ENCODE assay signal across 19 cellular contexts in the genomic region with DNA sequence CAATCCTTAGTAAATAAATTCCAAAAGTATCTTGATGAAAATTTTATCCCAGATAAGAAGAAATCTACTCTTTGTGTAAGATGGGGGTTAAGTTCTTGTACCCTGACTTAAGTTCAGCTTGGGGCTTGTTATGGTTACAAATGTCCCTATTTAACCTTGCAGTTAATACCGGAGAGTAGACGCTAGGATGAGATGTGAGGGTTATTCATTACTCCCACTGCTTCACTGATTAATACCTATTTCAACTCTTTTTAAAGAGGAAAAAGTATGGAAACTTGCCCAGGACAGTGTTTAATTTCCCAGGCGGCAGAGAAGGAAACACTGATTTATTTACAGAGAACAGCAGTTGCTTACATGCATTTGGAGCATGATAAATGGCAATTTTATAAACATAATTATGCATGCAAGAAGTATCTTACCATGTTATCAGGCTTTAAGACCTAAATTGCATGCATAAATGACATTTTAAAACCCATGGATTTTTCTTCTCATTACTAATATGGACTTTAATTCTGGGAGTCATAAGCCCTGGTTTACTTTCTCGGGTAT.
A peak's percentile ranks its signal among the peaks of the same experiment; 100 is the strongest.
DNase-seq lines count a peak whose midpoint lies in the region; ATAC-seq, FAIRE-seq and TF ChIP-seq lines count a peak whose summit lies in the region.
"Had no signal": no experiment of that assay in that cellular context is flagged by ENCODE, and none has a peak within 500 bp of the region (broad histone marks: within the 10 kb centered on the region; RNA-seq: fewer than 3 reads in every experiment).

No MANE protein-coding gene starts in this region.

- H3K4me2 ChIP-seq in astrocyte (ENCODE audit: low read length): no peak overlapping the region

- no peaks in the 10 kb centered on the region for H3K9me3 Mint-ChIP-seq in astrocyte (ENCODE audit: unreplicated experiment)
- H3K9me3 Mint-ChIP-seq in nephron: no peaks in the 10 kb centered on the region
- H3K9me3 Mint-ChIP-seq in activated naive CD4-positive, alpha-beta T cell treated with anti-CD3 and anti-CD28 coated beads, Interleukin-2, amount 10 ng/mL, durations not matched to agents 7 days and 5 days: no peaks in the 10 kb centered on the region
- H3K9me3 Mint-ChIP-seq: CD8-positive, alpha-beta T cell had no signal

- peaks cover 2% of the 10 kb centered on the region for H3K36me3 Mint-ChIP-seq in astrocyte (ENCODE audit: low read depth, unreplicated experiment)
- H3K36me3 Mint-ChIP-seq in nephron (ENCODE audit: low read depth): no peaks in the 10 kb centered on the region
- no peaks in the 10 kb centered on the region for H3K36me3 Mint-ChIP-seq in activated naive CD4-positive, alpha-beta T cell treated with anti-CD3 and anti-CD28 coated beads, Interleukin-2, amount 10 ng/mL, durations not matched to agents 7 days and 5 days
- H3K36me3 Mint-ChIP-seq: CD8-positive, alpha-beta T cell had no signal

- H3K4me3 ChIP-seq in heart left ventricle (no peak overlapping the region), right atrium auricular region (no peak overlapping the region), astrocyte (ENCODE audit: insufficient read depth, low read depth, low read length) (no peak overlapping the region)
- H3K4me3 ChIP-seq: BLaER1 had no signal

- no peak overlapping the region for H3K4me3 Mint-ChIP-seq in astrocyte (ENCODE audit: unreplicated experiment)
- no peak overlapping the region for H3K4me3 Mint-ChIP-seq in nephron
- no peak overlapping the region for H3K4me3 Mint-ChIP-seq in activated naive CD4-positive, alpha-beta T cell treated with anti-CD3 and anti-CD28 coated beads, Interleukin-2, amount 10 ng/mL, durations not matched to agents 7 days and 5 days
- H3K4me3 Mint-ChIP-seq: CD8-positive, alpha-beta T cell; HFFc6 had no signal

- no peak overlapping the region for H3K27ac Mint-ChIP-seq in astrocyte (ENCODE audit: unreplicated experiment)
- H3K27ac Mint-ChIP-seq in nephron: peak overlapping the region in 2 of 3 experiments; percentile 43 to 75
- H3K27ac Mint-ChIP-seq in activated naive CD4-positive, alpha-beta T cell treated with anti-CD3 and anti-CD28 coated beads, Interleukin-2, amount 10 ng/mL, durations not matched to agents 7 days and 5 days: no peak overlapping the region
- H3K27ac Mint-ChIP-seq: CD8-positive, alpha-beta T cell; HFFc6 had no signal

- FAIRE-seq in astrocyte (lab: Jason Lieb, UNC): peak; percentile 5
- FAIRE-seq: HTR-8/SVneo had no signal

- no peaks in the 10 kb centered on the region for H3K36me3 ChIP-seq in heart left ventricle
- H3K36me3 ChIP-seq in right atrium auricular region: no peaks in the 10 kb centered on the region
- H3K36me3 ChIP-seq in astrocyte (ENCODE audit: insufficient read depth, low read length): no peaks in the 10 kb centered on the region
- H3K36me3 ChIP-seq: BLaER1 had no signal

- no peak for DNase-seq in heart left ventricle
- DNase-seq in right atrium auricular region (ENCODE audit: low spot score): no peak
- DNase-seq in astrocyte (ENCODE audit: low read depth): no peak
- peak; percentile 62 for DNase-seq in renal cortical epithelial cell (ENCODE audit: low read depth)
- no peak for DNase-seq in OCI-M1 (lab: John Stamatoyannopoulos, UW)
- DNase-seq in inferior parietal cortex (ENCODE audit: extremely low spot score): no peak
- no peak for DNase-seq in activated naive CD4-positive, alpha-beta T cell treated with anti-CD3 and anti-CD28 coated beads, Interleukin-2, amount 10 ng/mL, durations not matched to agents 7 days and 5 days
- DNase-seq: Calu3; CD8-positive, alpha-beta T cell; DMS79 treated with DMSO at 0.1 percent for 48 hours; GF-D8; GOT3; H7; HFFc6 had no signal

- no peaks in the 10 kb centered on the region for H3K9me3 ChIP-seq in heart left ventricle
- no peaks in the 10 kb centered on the region for H3K9me3 ChIP-seq in right atrium auricular region
- no peaks in the 10 kb centered on the region for H3K9me3 ChIP-seq in astrocyte (ENCODE audit: insufficient read depth, low read depth, low read length)
- H3K9me3 ChIP-seq: BLaER1 had no signal

- H3K27ac ChIP-seq in heart left ventricle: peak overlapping the region in 7 of 12 donors; percentile 4 to 67 (median 39)
- H3K27ac ChIP-seq in right atrium auricular region: no peak overlapping the region
- no peak overlapping the region for H3K27ac ChIP-seq in astrocyte (ENCODE audit: low read depth, low read length)
- H3K27ac ChIP-seq: 22Rv1, BLaER1 had no signal

- no peak overlapping the region for H3K9ac ChIP-seq in astrocyte (ENCODE audit: low read length)
- H3K9ac ChIP-seq: BLaER1 had no signal

- no peak for TF ChIP-seq CTCF in heart left ventricle (IDR thresholded peaks at IDR 0.05)
- TF ChIP-seq CTCF in right atrium auricular region (IDR thresholded peaks at IDR 0.05): no peak
- TF ChIP-seq CTCF in astrocyte (IDR thresholded peaks at IDR 0.05; ENCODE audit: insufficient read depth, low read depth, low read length): no peak
- no peak for TF ChIP-seq CTCF in nephron (IDR thresholded peaks at IDR 0.05; ENCODE audit: unreplicated experiment in 3 of 3)

- no peaks in the 10 kb centered on the region for H3K79me2 ChIP-seq in astrocyte (ENCODE audit: insufficient read depth, low read length)

- no peak for ATAC-seq in heart left ventricle
- ATAC-seq: CD8-positive, alpha-beta T cell; HCT116 had no signal

- TF ChIP-seq POLR2A in heart left ventricle (IDR thresholded peaks at IDR 0.05): no peak

- 35 to 48% (median 38%) methylated on average over 4 of the region's 4 CpGs for WGBS in heart left ventricle, 4 donors

- CTCF ChIA-PET in activated naive CD4-positive, alpha-beta T cell treated with anti-CD3 and anti-CD28 coated beads, Interleukin-2, amount 10 ng/mL, durations not matched to agents 7 days and 5 days (lab: Charles Lee): interaction anchor here (1.3 kb wide), 1 partner anchor 13 kb away, joined by 3 read pairs; no protein-coding TSS in a partner anchor

- H3K4me1 ChIP-seq in heart left ventricle (peaks cover 7 to 79% (median 38%) of the 10 kb centered on the region in 12 donors), right atrium auricular region (peaks cover 0 to 51% of the 10 kb centered on the region in 2 donors), astrocyte (ENCODE audit: insufficient read depth, low read length) (no peaks in the 10 kb centered on the region)

- intact Hi-C loops in heart left ventricle (cut with DNase I): no loop called here

- H2AFZ ChIP-seq in astrocyte (ENCODE audit: low read depth, low read length): no peak overlapping the region

- H3K27me3 ChIP-seq in heart left ventricle (no peaks in the 10 kb centered on the region), right atrium auricular region (no peaks in the 10 kb centered on the region), astrocyte (ENCODE audit: insufficient read depth, low read length) (no peaks in the 10 kb centered on the region)
- H3K27me3 ChIP-seq: BLaER1 had no signal

- H3K4me1 Mint-ChIP-seq in astrocyte (ENCODE audit: low read depth, unreplicated experiment) (peaks cover 2% of the 10 kb centered on the region), nephron (peaks cover 32% of the 10 kb centered on the region)
- peaks cover 2% of the 10 kb centered on the region for H3K4me1 Mint-ChIP-seq in activated naive CD4-positive, alpha-beta T cell treated with anti-CD3 and anti-CD28 coated beads, Interleukin-2, amount 10 ng/mL, durations not matched to agents 7 days and 5 days

- H4K20me1 ChIP-seq in astrocyte (ENCODE audit: insufficient read depth, low read length): no peaks in the 10 kb centered on the region
- H4K20me1 ChIP-seq: BLaER1 had no signal

- H3K27me3 Mint-ChIP-seq in astrocyte (ENCODE audit: low read depth, unreplicated experiment) (peaks cover 4% of the 10 kb centered on the region), nephron (ENCODE audit: low read depth) (peaks cover 6% of the 10 kb centered on the region)
- no peaks in the 10 kb centered on the region for H3K27me3 Mint-ChIP-seq in activated naive CD4-positive, alpha-beta T cell treated with anti-CD3 and anti-CD28 coated beads, Interleukin-2, amount 10 ng/mL, durations not matched to agents 7 days and 5 days

Comparison
In these comparisons a context has a peak if more than half of its experiments do, and no peak if none do; other contexts are left out.
1. H3K27ac ChIP-seq: peak in heart left ventricle (7 of 12); none in right atrium auricular region (0 of 2) and astrocyte (single experiment).
2. H3K27ac Mint-ChIP-seq: peak in nephron (2 of 3); none in astrocyte (single experiment) and activated naive CD4-positive, alpha-beta T cell treated with anti-CD3 and anti-CD28 coated beads, Interleukin-2, amount 10 ng/mL, durations not matched to agents 7 days and 5 days (single experiment).